Comparison of ENCODE assay signal across 1 cellular context in the genomic region with DNA sequence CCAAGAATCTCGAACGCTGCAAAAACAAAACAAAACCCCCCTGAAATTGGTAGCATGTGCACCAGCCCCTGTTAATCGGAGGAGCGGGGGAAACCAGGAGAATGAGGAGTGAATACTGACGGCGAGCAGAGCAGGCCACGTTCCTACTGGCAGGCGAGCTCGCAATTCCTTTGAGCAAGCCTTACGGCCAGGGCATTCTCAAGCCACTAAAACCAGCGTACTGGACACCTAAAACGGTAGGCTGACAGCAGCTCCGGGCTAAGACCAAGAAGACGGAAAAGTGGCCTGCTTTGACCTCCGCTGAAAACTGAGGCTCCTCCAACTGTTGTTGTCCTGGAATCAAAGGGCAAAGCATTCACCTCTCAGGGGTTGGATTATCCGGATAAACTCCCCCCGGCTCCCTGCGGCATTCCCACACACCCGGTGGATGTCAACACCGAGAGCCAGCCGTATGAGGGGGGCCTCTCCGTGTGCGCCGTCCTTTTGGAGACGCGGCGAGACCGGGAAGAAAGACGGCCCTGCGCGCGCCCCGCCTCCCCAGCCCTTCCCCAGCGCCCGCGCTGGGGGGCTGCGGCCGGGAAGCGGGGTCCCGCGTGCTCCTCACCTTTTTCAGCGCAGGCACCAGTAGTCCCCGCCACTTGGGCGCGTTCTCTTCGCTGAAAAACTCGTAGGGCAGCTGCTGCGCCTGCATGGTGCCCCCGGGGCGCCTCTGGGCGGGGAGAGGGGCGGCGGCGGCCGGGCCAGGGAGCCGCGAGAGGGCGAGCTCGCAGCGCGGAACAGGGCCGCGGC.
TF ChIP-seq lines count a peak whose summit lies in the region.

No MANE protein-coding gene starts in this region.

TF ChIP-seq in HepG2, 621 proteins besides CTCF, POLR2A, EP300 and RAD21 (continued from another document and continues in another):
- TF ChIP-seq, protein P1, sequence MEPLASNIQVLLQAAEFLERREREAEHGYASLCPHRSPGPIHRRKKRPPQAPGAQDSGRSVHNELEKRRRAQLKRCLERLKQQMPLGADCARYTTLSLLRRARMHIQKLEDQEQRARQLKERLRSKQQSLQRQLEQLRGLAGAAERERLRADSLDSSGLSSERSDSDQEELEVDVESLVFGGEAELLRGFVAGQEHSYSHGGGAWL (CRISPR knock-in tag; IDR thresholded peaks at IDR 0.05) = 0 out of 2 replicates have a peak, but pooled peaks have one; percentile 68
- TF ChIP-seq HNRNPUL1 (IDR thresholded peaks at IDR 0.05; ENCODE audit: low read depth, low read length) = no peak
- TF ChIP-seq, protein P2, sequence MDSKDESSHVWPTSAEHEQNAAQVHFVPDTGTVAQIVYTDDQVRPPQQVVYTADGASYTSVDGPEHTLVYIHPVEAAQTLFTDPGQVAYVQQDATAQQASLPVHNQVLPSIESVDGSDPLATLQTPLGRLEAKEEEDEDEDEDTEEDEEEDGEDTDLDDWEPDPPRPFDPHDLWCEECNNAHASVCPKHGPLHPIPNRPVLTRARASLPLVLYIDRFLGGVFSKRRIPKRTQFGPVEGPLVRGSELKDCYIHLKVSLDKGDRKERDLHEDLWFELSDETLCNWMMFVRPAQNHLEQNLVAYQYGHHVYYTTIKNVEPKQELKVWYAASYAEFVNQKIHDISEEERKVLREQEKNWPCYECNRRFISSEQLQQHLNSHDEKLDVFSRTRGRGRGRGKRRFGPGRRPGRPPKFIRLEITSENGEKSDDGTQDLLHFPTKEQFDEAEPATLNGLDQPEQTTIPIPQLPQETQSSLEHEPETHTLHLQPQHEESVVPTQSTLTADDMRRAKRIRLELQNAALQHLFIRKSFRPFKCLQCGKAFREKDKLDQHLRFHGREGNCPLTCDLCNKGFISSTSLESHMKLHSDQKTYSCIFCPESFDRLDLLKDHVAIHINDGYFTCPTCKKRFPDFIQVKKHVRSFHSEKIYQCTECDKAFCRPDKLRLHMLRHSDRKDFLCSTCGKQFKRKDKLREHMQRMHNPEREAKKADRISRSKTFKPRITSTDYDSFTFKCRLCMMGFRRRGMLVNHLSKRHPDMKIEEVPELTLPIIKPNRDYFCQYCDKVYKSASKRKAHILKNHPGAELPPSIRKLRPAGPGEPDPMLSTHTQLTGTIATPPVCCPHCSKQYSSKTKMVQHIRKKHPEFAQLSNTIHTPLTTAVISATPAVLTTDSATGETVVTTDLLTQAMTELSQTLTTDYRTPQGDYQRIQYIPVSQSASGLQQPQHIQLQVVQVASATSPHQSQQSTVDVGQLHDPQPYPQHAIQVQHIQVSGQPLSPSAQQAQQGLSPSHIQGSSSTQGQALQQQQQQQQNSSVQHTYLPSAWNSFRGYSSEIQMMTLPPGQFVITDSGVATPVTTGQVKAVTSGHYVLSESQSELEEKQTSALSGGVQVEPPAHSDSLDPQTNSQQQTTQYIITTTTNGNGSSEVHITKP (CRISPR knock-in tag; IDR thresholded peaks at IDR 0.05; ENCODE audit: low read depth) = no peak
- no peak for TF ChIP-seq SP4 (CRISPR knock-in tag; IDR thresholded peaks at IDR 0.05)
- TF ChIP-seq, protein P3, sequence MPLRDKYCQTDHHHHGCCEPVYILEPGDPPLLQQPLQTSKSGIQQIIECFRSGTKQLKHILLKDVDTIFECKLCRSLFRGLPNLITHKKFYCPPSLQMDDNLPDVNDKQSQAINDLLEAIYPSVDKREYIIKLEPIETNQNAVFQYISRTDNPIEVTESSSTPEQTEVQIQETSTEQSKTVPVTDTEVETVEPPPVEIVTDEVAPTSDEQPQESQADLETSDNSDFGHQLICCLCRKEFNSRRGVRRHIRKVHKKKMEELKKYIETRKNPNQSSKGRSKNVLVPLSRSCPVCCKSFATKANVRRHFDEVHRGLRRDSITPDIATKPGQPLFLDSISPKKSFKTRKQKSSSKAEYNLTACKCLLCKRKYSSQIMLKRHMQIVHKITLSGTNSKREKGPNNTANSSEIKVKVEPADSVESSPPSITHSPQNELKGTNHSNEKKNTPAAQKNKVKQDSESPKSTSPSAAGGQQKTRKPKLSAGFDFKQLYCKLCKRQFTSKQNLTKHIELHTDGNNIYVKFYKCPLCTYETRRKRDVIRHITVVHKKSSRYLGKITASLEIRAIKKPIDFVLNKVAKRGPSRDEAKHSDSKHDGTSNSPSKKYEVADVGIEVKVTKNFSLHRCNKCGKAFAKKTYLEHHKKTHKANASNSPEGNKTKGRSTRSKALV (CRISPR knock-in tag; IDR thresholded peaks at IDR 0.05) = peak; percentile 89
- no peak for TF ChIP-seq RAD51 (IDR thresholded peaks at IDR 0.05; ENCODE audit: borderline replicate concordance)
- TF ChIP-seq, protein P4, sequence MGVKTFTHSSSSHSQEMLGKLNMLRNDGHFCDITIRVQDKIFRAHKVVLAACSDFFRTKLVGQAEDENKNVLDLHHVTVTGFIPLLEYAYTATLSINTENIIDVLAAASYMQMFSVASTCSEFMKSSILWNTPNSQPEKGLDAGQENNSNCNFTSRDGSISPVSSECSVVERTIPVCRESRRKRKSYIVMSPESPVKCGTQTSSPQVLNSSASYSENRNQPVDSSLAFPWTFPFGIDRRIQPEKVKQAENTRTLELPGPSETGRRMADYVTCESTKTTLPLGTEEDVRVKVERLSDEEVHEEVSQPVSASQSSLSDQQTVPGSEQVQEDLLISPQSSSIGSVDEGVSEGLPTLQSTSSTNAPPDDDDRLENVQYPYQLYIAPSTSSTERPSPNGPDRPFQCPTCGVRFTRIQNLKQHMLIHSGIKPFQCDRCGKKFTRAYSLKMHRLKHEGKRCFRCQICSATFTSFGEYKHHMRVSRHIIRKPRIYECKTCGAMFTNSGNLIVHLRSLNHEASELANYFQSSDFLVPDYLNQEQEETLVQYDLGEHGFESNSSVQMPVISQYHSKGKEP (CRISPR knock-in tag; IDR thresholded peaks at IDR 0.05) = no peak
- TF ChIP-seq ZNF746 (CRISPR knock-in tag; IDR thresholded peaks at IDR 0.05) = no peak
- no peak for TF ChIP-seq TRIM24 (CRISPR knock-in tag; IDR thresholded peaks at IDR 0.05)
- no peak for TF ChIP-seq SMAD3 (CRISPR knock-in tag; IDR thresholded peaks at IDR 0.05)
- TF ChIP-seq, protein P5, sequence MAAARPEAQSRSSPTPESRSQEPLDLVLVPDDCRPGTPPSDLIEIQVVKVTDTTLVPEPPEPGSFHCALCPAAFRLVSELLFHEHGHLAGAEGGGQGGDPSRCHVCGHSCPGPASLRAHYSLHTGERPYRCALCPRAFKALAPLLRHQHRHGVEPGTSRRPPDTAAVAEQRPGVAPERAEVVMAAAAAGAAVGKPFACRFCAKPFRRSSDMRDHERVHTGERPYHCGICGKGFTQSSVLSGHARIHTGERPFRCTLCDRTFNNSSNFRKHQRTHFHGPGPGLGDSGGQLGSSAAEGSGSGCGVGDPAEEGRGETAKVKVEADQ (CRISPR knock-in tag; IDR thresholded peaks at IDR 0.05; ENCODE audit: borderline replicate concordance) = no peak
- no peak for TF ChIP-seq ZSCAN30 (CRISPR knock-in tag; IDR thresholded peaks at IDR 0.05)
- TF ChIP-seq MYC (CRISPR knock-in tag; IDR thresholded peaks at IDR 0.05; ENCODE audit: borderline replicate concordance) = 0 out of 2 replicates have a peak, but pooled peaks have one; percentile 0
- peak; percentile 45; the same call in 1 of the 2 replicates for TF ChIP-seq TGIF2 (CRISPR knock-in tag; IDR thresholded peaks at IDR 0.05)
- TF ChIP-seq ATF1 (CRISPR knock-in tag; IDR thresholded peaks at IDR 0.05) = no peak
- no peak for TF ChIP-seq ZNF816 (CRISPR knock-in tag; IDR thresholded peaks at IDR 0.05; ENCODE audit: borderline replicate concordance)
- TF ChIP-seq, protein P6, sequence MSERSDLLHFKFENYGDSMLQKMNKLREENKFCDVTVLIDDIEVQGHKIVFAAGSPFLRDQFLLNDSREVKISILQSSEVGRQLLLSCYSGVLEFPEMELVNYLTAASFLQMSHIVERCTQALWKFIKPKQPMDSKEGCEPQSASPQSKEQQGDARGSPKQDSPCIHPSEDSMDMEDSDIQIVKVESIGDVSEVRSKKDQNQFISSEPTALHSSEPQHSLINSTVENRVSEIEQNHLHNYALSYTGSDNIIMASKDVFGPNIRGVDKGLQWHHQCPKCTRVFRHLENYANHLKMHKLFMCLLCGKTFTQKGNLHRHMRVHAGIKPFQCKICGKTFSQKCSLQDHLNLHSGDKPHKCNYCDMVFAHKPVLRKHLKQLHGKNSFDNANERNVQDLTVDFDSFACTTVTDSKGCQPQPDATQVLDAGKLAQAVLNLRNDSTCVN (CRISPR knock-in tag; IDR thresholded peaks at IDR 0.05; ENCODE audit: borderline replicate concordance) = no peak
- TF ChIP-seq, protein P7, sequence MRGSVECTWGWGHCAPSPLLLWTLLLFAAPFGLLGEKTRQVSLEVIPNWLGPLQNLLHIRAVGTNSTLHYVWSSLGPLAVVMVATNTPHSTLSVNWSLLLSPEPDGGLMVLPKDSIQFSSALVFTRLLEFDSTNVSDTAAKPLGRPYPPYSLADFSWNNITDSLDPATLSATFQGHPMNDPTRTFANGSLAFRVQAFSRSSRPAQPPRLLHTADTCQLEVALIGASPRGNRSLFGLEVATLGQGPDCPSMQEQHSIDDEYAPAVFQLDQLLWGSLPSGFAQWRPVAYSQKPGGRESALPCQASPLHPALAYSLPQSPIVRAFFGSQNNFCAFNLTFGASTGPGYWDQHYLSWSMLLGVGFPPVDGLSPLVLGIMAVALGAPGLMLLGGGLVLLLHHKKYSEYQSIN (CRISPR knock-in tag; IDR thresholded peaks at IDR 0.05; ENCODE audit: borderline replicate concordance) = no peak
- TF ChIP-seq, protein P8, sequence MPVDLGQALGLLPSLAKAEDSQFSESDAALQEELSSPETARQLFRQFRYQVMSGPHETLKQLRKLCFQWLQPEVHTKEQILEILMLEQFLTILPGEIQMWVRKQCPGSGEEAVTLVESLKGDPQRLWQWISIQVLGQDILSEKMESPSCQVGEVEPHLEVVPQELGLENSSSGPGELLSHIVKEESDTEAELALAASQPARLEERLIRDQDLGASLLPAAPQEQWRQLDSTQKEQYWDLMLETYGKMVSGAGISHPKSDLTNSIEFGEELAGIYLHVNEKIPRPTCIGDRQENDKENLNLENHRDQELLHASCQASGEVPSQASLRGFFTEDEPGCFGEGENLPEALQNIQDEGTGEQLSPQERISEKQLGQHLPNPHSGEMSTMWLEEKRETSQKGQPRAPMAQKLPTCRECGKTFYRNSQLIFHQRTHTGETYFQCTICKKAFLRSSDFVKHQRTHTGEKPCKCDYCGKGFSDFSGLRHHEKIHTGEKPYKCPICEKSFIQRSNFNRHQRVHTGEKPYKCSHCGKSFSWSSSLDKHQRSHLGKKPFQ (CRISPR knock-in tag; IDR thresholded peaks at IDR 0.05; ENCODE audit: insufficient replicate concordance) = peak; percentile 12
- TF ChIP-seq, protein P9, sequence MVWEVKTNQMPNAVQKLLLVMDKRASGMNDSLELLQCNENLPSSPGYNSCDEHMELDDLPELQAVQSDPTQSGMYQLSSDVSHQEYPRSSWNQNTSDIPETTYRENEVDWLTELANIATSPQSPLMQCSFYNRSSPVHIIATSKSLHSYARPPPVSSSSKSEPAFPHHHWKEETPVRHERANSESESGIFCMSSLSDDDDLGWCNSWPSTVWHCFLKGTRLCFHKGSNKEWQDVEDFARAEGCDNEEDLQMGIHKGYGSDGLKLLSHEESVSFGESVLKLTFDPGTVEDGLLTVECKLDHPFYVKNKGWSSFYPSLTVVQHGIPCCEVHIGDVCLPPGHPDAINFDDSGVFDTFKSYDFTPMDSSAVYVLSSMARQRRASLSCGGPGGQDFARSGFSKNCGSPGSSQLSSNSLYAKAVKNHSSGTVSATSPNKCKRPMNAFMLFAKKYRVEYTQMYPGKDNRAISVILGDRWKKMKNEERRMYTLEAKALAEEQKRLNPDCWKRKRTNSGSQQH (CRISPR knock-in tag; IDR thresholded peaks at IDR 0.05; ENCODE audit: low read depth) = peak; percentile 62; the same call in 1 of the 2 replicates
- TF ChIP-seq, protein P10, sequence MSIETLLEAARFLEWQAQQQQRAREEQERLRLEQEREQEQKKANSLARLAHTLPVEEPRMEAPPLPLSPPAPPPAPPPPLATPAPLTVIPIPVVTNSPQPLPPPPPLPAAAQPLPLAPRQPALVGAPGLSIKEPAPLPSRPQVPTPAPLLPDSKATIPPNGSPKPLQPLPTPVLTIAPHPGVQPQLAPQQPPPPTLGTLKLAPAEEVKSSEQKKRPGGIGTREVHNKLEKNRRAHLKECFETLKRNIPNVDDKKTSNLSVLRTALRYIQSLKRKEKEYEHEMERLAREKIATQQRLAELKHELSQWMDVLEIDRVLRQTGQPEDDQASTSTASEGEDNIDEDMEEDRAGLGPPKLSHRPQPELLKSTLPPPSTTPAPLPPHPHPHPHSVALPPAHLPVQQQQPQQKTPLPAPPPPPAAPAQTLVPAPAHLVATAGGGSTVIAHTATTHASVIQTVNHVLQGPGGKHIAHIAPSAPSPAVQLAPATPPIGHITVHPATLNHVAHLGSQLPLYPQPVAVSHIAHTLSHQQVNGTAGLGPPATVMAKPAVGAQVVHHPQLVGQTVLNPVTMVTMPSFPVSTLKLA (IDR thresholded peaks at IDR 0.05) = no peak
- TF ChIP-seq ZSCAN22 (CRISPR knock-in tag; IDR thresholded peaks at IDR 0.05) = no peak
- TF ChIP-seq FOXK2 (IDR thresholded peaks at IDR 0.05) = no peak
- TF ChIP-seq, protein P11, sequence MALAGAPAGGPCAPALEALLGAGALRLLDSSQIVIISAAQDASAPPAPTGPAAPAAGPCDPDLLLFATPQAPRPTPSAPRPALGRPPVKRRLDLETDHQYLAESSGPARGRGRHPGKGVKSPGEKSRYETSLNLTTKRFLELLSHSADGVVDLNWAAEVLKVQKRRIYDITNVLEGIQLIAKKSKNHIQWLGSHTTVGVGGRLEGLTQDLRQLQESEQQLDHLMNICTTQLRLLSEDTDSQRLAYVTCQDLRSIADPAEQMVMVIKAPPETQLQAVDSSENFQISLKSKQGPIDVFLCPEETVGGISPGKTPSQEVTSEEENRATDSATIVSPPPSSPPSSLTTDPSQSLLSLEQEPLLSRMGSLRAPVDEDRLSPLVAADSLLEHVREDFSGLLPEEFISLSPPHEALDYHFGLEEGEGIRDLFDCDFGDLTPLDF (CRISPR knock-in tag; IDR thresholded peaks at IDR 0.05) = no peak
- TF ChIP-seq ZNF768 (CRISPR knock-in tag; IDR thresholded peaks at IDR 0.05) = peak; percentile 32; the same call in 1 of the 2 replicates
- TF ChIP-seq, protein P12, sequence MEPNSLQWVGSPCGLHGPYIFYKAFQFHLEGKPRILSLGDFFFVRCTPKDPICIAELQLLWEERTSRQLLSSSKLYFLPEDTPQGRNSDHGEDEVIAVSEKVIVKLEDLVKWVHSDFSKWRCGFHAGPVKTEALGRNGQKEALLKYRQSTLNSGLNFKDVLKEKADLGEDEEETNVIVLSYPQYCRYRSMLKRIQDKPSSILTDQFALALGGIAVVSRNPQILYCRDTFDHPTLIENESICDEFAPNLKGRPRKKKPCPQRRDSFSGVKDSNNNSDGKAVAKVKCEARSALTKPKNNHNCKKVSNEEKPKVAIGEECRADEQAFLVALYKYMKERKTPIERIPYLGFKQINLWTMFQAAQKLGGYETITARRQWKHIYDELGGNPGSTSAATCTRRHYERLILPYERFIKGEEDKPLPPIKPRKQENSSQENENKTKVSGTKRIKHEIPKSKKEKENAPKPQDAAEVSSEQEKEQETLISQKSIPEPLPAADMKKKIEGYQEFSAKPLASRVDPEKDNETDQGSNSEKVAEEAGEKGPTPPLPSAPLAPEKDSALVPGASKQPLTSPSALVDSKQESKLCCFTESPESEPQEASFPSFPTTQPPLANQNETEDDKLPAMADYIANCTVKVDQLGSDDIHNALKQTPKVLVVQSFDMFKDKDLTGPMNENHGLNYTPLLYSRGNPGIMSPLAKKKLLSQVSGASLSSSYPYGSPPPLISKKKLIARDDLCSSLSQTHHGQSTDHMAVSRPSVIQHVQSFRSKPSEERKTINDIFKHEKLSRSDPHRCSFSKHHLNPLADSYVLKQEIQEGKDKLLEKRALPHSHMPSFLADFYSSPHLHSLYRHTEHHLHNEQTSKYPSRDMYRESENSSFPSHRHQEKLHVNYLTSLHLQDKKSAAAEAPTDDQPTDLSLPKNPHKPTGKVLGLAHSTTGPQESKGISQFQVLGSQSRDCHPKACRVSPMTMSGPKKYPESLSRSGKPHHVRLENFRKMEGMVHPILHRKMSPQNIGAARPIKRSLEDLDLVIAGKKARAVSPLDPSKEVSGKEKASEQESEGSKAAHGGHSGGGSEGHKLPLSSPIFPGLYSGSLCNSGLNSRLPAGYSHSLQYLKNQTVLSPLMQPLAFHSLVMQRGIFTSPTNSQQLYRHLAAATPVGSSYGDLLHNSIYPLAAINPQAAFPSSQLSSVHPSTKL (CRISPR knock-in tag; IDR thresholded peaks at IDR 0.05) = peak; percentile 14; the same call in 1 of the 2 replicates
